30 cellular contexts compared by ENCODE assay signal in genomic region chr5:9790276-9790675, GRCh38.
"Had no signal": no experiment of that assay in that cellular context is flagged by ENCODE, and none has a peak within 500 bp of the region (broad histone marks: within the 10 kb centered on the region; RNA-seq: fewer than 3 reads in every experiment).

No MANE protein-coding gene starts in this region.

- H3K27ac ChIP-seq: adrenal gland, body of pancreas, brain microvascular endothelial cell, breast epithelium, VCaP had no signal

- H3K9me3 ChIP-seq: adrenal gland, body of pancreas, breast epithelium had no signal

- H3K27me3 ChIP-seq: adrenal gland, body of pancreas, brain microvascular endothelial cell, breast epithelium had no signal

- H3K36me3 ChIP-seq: adrenal gland, brain microvascular endothelial cell, breast epithelium had no signal

- H3K4me3 ChIP-seq: adrenal gland, body of pancreas, breast epithelium had no signal

- DNase-seq: activated B cell treated with CpG ODN at 0.5 μM for 24 hours; activated CD4-positive, alpha-beta memory T cell treated with anti-CD3 and anti-CD28 coated beads for 36 hours; activated CD4-positive, alpha-beta T cell treated with anti-CD3 and anti-CD28 coated beads for 4 hours; activated CD4-positive, alpha-beta T cell treated with anti-CD3 and anti-CD28 coated beads, Interleukin-2, amount 10 ng/mL, durations not matched to agents 24 days and 14 days; activated CD4-positive, alpha-beta T cell treated with anti-CD3 and anti-CD28 coated beads, Interleukin-2, amount 50 U/mL, for 1 hour; activated CD4-positive, alpha-beta T cell treated with anti-CD3 and anti-CD28 coated beads, Interleukin-2, amount 50 U/mL, for 4 hours; activated CD4-positive, CD25-positive, alpha-beta regulatory T cell treated with anti-CD3 and anti-CD28 coated beads, Interleukin-2, amount 50 U/mL, for 72 hours; activated CD8-positive, alpha-beta memory T cell treated with anti-CD3 and anti-CD28 coated beads, Interleukin-2, amount 50 U/mL, for 4 hours; activated CD8-positive, alpha-beta T cell treated with anti-CD3 and anti-CD28 coated beads for 36 hours; activated effector memory CD4-positive, alpha-beta T cell treated with anti-CD3 and anti-CD28 coated beads, Interleukin-2, amount 50 U/mL, for 16 hours; activated gamma-delta T cell treated with Interleukin-2 at 50 U/mL for 16 hours; activated naive CD4-positive, alpha-beta T cell; activated naive CD4-positive, alpha-beta T cell treated with anti-CD3 and anti-CD28 coated beads for 36 hours; activated naive CD4-positive, alpha-beta T cell treated with anti-CD3 and anti-CD28 coated beads, Interleukin-2, amount 50 U/mL, for 16 hours; activated naive CD8-positive, alpha-beta T cell treated with anti-CD3 and anti-CD28 coated beads for 36 hours; activated T-cell treated with anti-CD3 and anti-CD28 coated beads for 4 hours; activated T-cell treated with anti-CD3 and anti-CD28 coated beads, Interleukin-2, amount 50 U/mL, for 1 hour; activated T-cell treated with anti-CD3 and anti-CD28 coated beads, Interleukin-2, amount 50 U/mL, for 4 hours; activated T-cell treated with anti-CD3 and anti-CD28 coated beads, Interleukin-2, amount 50 U/mL, for 72 hours; adrenal gland; amniotic stem cell; aorta; body of pancreas; brain microvascular endothelial cell; central memory CD4-positive, alpha-beta T cell; cerebellar nuclear complex; T-helper 2 cell; T-helper 9 cell had no signal

- H3K4me1 ChIP-seq: adrenal gland, body of pancreas, breast epithelium had no signal
